ENCODE assay signal across 23 cellular contexts in the genomic region with DNA sequence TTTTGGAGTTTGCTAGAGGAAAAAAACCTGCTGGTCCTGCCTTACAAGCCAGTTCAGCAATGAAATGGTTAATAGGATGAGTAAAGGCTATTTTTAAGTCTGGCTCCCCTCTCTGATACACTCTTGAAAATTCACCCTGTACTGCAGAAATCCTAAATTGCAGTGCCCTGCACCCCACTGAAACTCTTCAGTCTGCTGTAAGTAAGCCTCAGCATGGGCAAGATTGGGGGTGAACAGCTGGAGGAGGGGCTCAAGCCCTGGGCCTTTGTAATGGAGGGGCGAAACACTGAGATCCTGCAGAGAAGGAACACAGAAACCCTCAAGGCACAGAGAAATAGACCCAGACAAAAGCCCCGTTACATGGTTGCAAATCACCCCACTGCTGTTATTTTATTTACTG. TPM values are rescaled to one million over a fixed set of nuclear protein-coding genes. Genes with fewer than 3 reads are reported as not detected.
DNase-seq lines count a peak whose midpoint lies in the region; ATAC-seq and TF ChIP-seq lines count a peak whose summit lies in the region.
"Had no signal": no experiment of that assay in that cellular context is flagged by ENCODE, and none has a peak within 500 bp of the region (broad histone marks: within the 10 kb centered on the region; RNA-seq: fewer than 3 reads in every experiment).

No MANE protein-coding gene starts in this region.

- H3K4me3 ChIP-seq in HUES64 (ENCODE audit: low read length) (peak overlapping the region; percentile 30), iPS-20b (ENCODE audit: low read length) (peak overlapping the region; percentile 54), smooth muscle cell (no peak overlapping the region)
- H3K4me3 ChIP-seq: body of pancreas, gastroesophageal sphincter, lung, sigmoid colon, tibial nerve had no signal

- H3K27me3 ChIP-seq in HUES64 (ENCODE audit: insufficient read depth, low read length) = no peaks in the 10 kb centered on the region
- H3K27me3 ChIP-seq in iPS-20b (ENCODE audit: insufficient read depth, low read length) = no peaks in the 10 kb centered on the region; the same call in 1 of the 2 replicates
- H3K27me3 ChIP-seq in smooth muscle cell (ENCODE audit: low read depth) = peaks cover 56% of the 10 kb centered on the region
- H3K27me3 ChIP-seq: body of pancreas, tibial nerve had no signal

- no peaks in the 10 kb centered on the region for H3F3A ChIP-seq in smooth muscle cell (ENCODE audit: low read depth)

- no peaks in the 10 kb centered on the region for H3K9me3 ChIP-seq in HUES64 (ENCODE audit: insufficient read depth, low read depth, low read length)
- no peaks in the 10 kb centered on the region for H3K9me3 ChIP-seq in iPS-20b (ENCODE audit: insufficient read depth, low read depth, low read length)
- no peaks in the 10 kb centered on the region for H3K9me3 ChIP-seq in smooth muscle cell (replicated peaks; ENCODE audit: low read depth)
- H3K9me3 ChIP-seq: body of pancreas, gastroesophageal sphincter, sigmoid colon, tibial nerve had no signal

- DNase-seq in Ammon's horn (ENCODE audit: low spot score) (peak; percentile 24), smooth muscle cell (lab: John Stamatoyannopoulos, UW; ENCODE audit: unreplicated experiment) (no peak), OCI-M2 (lab: John Stamatoyannopoulos, UW; ENCODE audit: unreplicated experiment) (no peak), hippocampal formation (lab: John Stamatoyannopoulos, UW) (no peak)
- DNase-seq: activated naive CD8-positive, alpha-beta T cell treated with anti-CD3 and anti-CD28 coated beads for 36 hours; body of pancreas; CD4-positive, CD25-positive, alpha-beta regulatory T cell; cortex of kidney; erythroblast; NCI-H1105; sigmoid colon; stimulated activated CD4-positive, alpha-beta T cell treated with anti-CD3 and anti-CD28 coated beads, Interleukin-1b, Interleukin-23, amount 100 ng/mL, for 48 hours; stimulated activated naive CD4-positive, alpha-beta T cell had no signal

- 0% methylated on average over 1 of the region's 2 CpGs for WGBS in HUES64
- 20% methylated on average over 2 of the region's 2 CpGs for WGBS in smooth muscle cell (ENCODE audit: low lambda C conversion rate)

- H3K27ac ChIP-seq in HUES64 (ENCODE audit: low read depth, low read length) (peak overlapping the region; percentile 80), angular gyrus (ENCODE audit: low read depth, low read length) (peak overlapping the region; percentile 5), iPS-20b (ENCODE audit: low read length) (no peak overlapping the region), smooth muscle cell (ENCODE audit: low read depth) (no peak overlapping the region)
- H3K27ac ChIP-seq: body of pancreas, gastroesophageal sphincter, parathyroid adenoma, sigmoid colon had no signal

- TF ChIP-seq CTCF in smooth muscle cell (IDR thresholded peaks at IDR 0.05; ENCODE audit: borderline replicate concordance, insufficient read depth, poor library complexity, severe bottlenecking) = no peak

- peaks cover 64% of the 10 kb centered on the region for H3K4me1 ChIP-seq in HUES64 (ENCODE audit: insufficient read depth, low read length)
- peaks cover 58% of the 10 kb centered on the region for H3K4me1 ChIP-seq in iPS-20b (ENCODE audit: insufficient read depth, low read length)
- H3K4me1 ChIP-seq in smooth muscle cell (ENCODE audit: low read depth) = peaks cover 57% of the 10 kb centered on the region
- H3K4me1 ChIP-seq: body of pancreas, gastroesophageal sphincter, parathyroid adenoma, sigmoid colon had no signal

- no peak for ATAC-seq in HG02852 (IDR thresholded peaks at IDR 0.05; ENCODE audit: unreplicated experiment)
- ATAC-seq: body of pancreas, gastroesophageal sphincter, HepG2 had no signal

- H2AFZ ChIP-seq in smooth muscle cell (ENCODE audit: low read depth) = no peak overlapping the region
- H2AFZ ChIP-seq: parathyroid adenoma had no signal

- H3K36me3 ChIP-seq in HUES64 (ENCODE audit: insufficient read depth, low read length) (no peaks in the 10 kb centered on the region), iPS-20b (ENCODE audit: insufficient read depth, low read depth, low read length) (no peaks in the 10 kb centered on the region), smooth muscle cell (ENCODE audit: low read depth) (no peaks in the 10 kb centered on the region)
- H3K36me3 ChIP-seq: gastroesophageal sphincter, sigmoid colon, tibial nerve had no signal

- H3K79me2 ChIP-seq in smooth muscle cell (ENCODE audit: low read depth) = no peaks in the 10 kb centered on the region
- H3K79me2 ChIP-seq: parathyroid adenoma had no signal

- no peaks in the 10 kb centered on the region for H4K20me1 ChIP-seq in smooth muscle cell (ENCODE audit: low read depth)

- no peak overlapping the region for H3K9ac ChIP-seq in HUES64 (ENCODE audit: low read depth, low read length)
- 0 out of 2 replicates have a peak overlapping the region, but pooled peaks have one; percentile 14 for H3K9ac ChIP-seq in iPS-20b (ENCODE audit: low read depth, low read length)
- no peak overlapping the region for H3K9ac ChIP-seq in smooth muscle cell (ENCODE audit: low read depth)
- H3K9ac ChIP-seq: parathyroid adenoma had no signal

- no peak overlapping the region for H3K4me2 ChIP-seq in smooth muscle cell

RNA-seq across cellular contexts. Expression of a gene that starts 44.9 kb away (rescaled TPM):
- polyA plus RNA-seq in HUES64 (2013, experiment 1 of 2) = 174 TPM
- polyA plus RNA-seq in HUES64 (2013, experiment 2 of 2) = 191 TPM
- total RNA-seq in smooth muscle cell = not detected in 2 replicates
- not detected in 2 replicates for polyA plus RNA-seq in smooth muscle cell
- total RNA-seq: activated naive CD8-positive, alpha-beta T cell treated with anti-CD3 and anti-CD28 coated beads for 36 hours; CD4-positive, CD25-positive, alpha-beta regulatory T cell; HepG2 had no signal
- polyA plus RNA-seq: AG04450; CD4-positive, CD25-positive, alpha-beta regulatory T cell; HepG2 had no signal

Comparison
In these comparisons a context has a peak if more than half of its experiments do, and no peak if none do; other contexts are left out.
1. H3K27ac ChIP-seq: peak in HUES64 (single experiment) and angular gyrus (single experiment); none in iPS-20b (single experiment) and smooth muscle cell (single experiment).